Comparison of ENCODE assay signal across 8 cellular contexts in genomic region chr5:173057062-173057924, GRCh38. TPM values are rescaled to one million over a fixed set of nuclear protein-coding genes. Genes with fewer than 3 reads are reported as not detected.
DNase-seq lines count a peak whose midpoint lies in the region; ATAC-seq, FAIRE-seq and TF ChIP-seq lines count a peak whose summit lies in the region.

No MANE protein-coding gene starts in this region.

- dilution Hi-C loops in mammary epithelial cell (cut with HindIII; ENCODE audit: low sequenced_read_pairs) = no loop called here

- H3K4me1 ChIP-seq in mammary epithelial cell (ENCODE audit: insufficient read depth, low read length) (peaks cover 8% of the 10 kb centered on the region), small intestine (ENCODE audit: control insufficient read depth in 2 of 2, insufficient read depth in 1 of 2, low read depth in 1 of 2, low read length in 1 of 2) (no peaks in the 10 kb centered on the region)

- TF ChIP-seq CTCF in AG04450 (IDR thresholded peaks at IDR 0.05; ENCODE audit: low read depth, low read length) = peak; percentile 35
- TF ChIP-seq CTCF in WERI-Rb-1 (IDR thresholded peaks at IDR 0.05; ENCODE audit: low read depth, low read length) = no peak
- TF ChIP-seq CTCF in mammary epithelial cell (conservative IDR thresholded peaks at IDR 0.05 in 1 of 2, IDR thresholded peaks at IDR 0.05 in 1 of 2; ENCODE audit: extremely low read depth in 1 of 2, insufficient read depth in 1 of 2, low read depth in 1 of 2, low read length in 2 of 2) = peak in 1 of 2 donors; percentile 26

- CTCF ChIA-PET in AG04450 (lab: Charles Lee) = interaction anchor here (0.6 to 1.4 kb wide), 11 partner anchors 15 to 341 kb away, joined by 3 to 12 read pairs (median 3); partner anchors contain the start of gene ATP6V0E1
- CTCF ChIA-PET in mammary epithelial cell (lab: Charles Lee; ENCODE audit: low non-redundant PET) = interaction anchor here (0.6 to 0.7 kb wide), 3 partner anchors 17 to 98 kb away, joined by 3 to 11 read pairs (median 9); partner anchors contain the start of gene RPL26L1

- no peak for FAIRE-seq in small intestine (lab: Jason Lieb, UNC)

- H2AFZ ChIP-seq in mammary epithelial cell (ENCODE audit: low read depth, low read length) = peak overlapping the region; percentile 85

- TSS peak; percentile 63 for BruUV-seq in mammary epithelial cell (replicated peaks; lab: Mats Ljungman, UMichigan)

- H3K36me3 ChIP-seq in WERI-Rb-1 = no peaks in the 10 kb centered on the region
- H3K36me3 ChIP-seq in mammary epithelial cell (ENCODE audit: insufficient read depth, low read length) = no peaks in the 10 kb centered on the region
- no peaks in the 10 kb centered on the region for H3K36me3 ChIP-seq in small intestine (ENCODE audit: control insufficient read depth in 2 of 2, insufficient read depth in 2 of 2, low read length in 2 of 2)

- ATAC-seq in GM18907 (IDR thresholded peaks at IDR 0.05; ENCODE audit: unreplicated experiment) (peak; percentile 79), HG03139 (IDR thresholded peaks at IDR 0.05; ENCODE audit: unreplicated experiment) (peak; percentile 80)

- H3K4me3 ChIP-seq in AG04450 (ENCODE audit: low read depth, low read length) (peak overlapping the region; percentile 83), WERI-Rb-1 (ENCODE audit: low read depth, low read length) (peak overlapping the region; percentile 68), mammary epithelial cell (replicated peaks in 1 of 3; ENCODE audit: insufficient read depth in 1 of 3, low read depth in 2 of 3, low read length in 3 of 3) (peak overlapping the region; percentile 72 to 95 (median 86)), small intestine (ENCODE audit: low read depth in 1 of 2, low read length in 2 of 2) (peak overlapping the region; percentile 98 to 99)

- in situ Hi-C loops in mammary epithelial cell (cut with MboI; ENCODE audit: low sequenced_read_pairs in 2 of 2) = no loop called here

- peak overlapping the region; percentile 98 for H3K9ac ChIP-seq in mammary epithelial cell (ENCODE audit: insufficient read depth, low read length)

- WGBS in mammary epithelial cell (ENCODE audit: low coverage, missing lambda C conversion rate) = 2% methylated on average over 8 of the region's 38 CpGs
- 0 to 1% (median 0%) methylated on average over 35 to 38 of the region's 38 CpGs for WGBS in small intestine, 3 donors

- no peaks in the 10 kb centered on the region for H3K9me3 ChIP-seq in AG04450 (ENCODE audit: control insufficient read depth, insufficient read depth, low read length)
- H3K9me3 ChIP-seq in WERI-Rb-1 (ENCODE audit: severe bottlenecking) = no peaks in the 10 kb centered on the region
- H3K9me3 ChIP-seq in mammary epithelial cell (replicated peaks; ENCODE audit: insufficient read depth, low read length) = no peaks in the 10 kb centered on the region
- no peaks in the 10 kb centered on the region for H3K9me3 ChIP-seq in small intestine (ENCODE audit: control insufficient read depth, low read depth)

- intact Hi-C loops in mammary epithelial cell (cut with micrococcal nuclease) = loop anchor here (1.0 to 5.0 kb wide), 4 partner anchors 73 to 344 kb away; partner anchors contain the start of gene BNIP1

- H3K27me3 ChIP-seq in AG04450 (ENCODE audit: control insufficient read depth, insufficient read depth, low read length) (no peaks in the 10 kb centered on the region), WERI-Rb-1 (ENCODE audit: insufficient read depth, low read depth, severe bottlenecking) (no peaks in the 10 kb centered on the region), mammary epithelial cell (ENCODE audit: insufficient read depth, low read length) (no peaks in the 10 kb centered on the region), small intestine (ENCODE audit: control insufficient read depth in 2 of 2, insufficient read depth in 2 of 2, low read length in 2 of 2) (no peaks in the 10 kb centered on the region)

- peak overlapping the region; percentile 99 for H3K4me2 ChIP-seq in mammary epithelial cell (ENCODE audit: insufficient read depth, low read depth, low read length)

- DNase-seq in AG04450 (ENCODE audit: low read depth, low spot score) (peak; percentile 97), NCI-H2196 treated with DMSO at 0.1 percent for 48 hours (lab: John Stamatoyannopoulos, UW; ENCODE audit: unreplicated experiment) (peak; percentile 90), WERI-Rb-1 (peak; percentile 99), mammary epithelial cell (peak; percentile 98), iPS-NIHi11 (ENCODE audit: low spot score) (peak; percentile 95), small intestine (peak; percentile 99)

- H4K20me1 ChIP-seq in mammary epithelial cell (ENCODE audit: insufficient read depth, low read length) = no peaks in the 10 kb centered on the region

- H3K27ac ChIP-seq in AG04450 (ENCODE audit: low read depth, low read length) (peak overlapping the region; percentile 93), WERI-Rb-1 (peak overlapping the region; percentile 72), mammary epithelial cell (ENCODE audit: insufficient read depth, low read depth, low read length) (peak overlapping the region; percentile 92), small intestine (ENCODE audit: low read depth in 1 of 2, low read length in 1 of 2) (peak overlapping the region; percentile 82 to 94)

- POLR2A ChIA-PET in AG04450 (lab: Yijun Ruan, JAX) = interaction anchor here (0.5 to 1.9 kb wide), 9 partner anchors 15 to 856 kb away, joined by 3 to 25 read pairs (median 4); partner anchors contain the start of gene ATP6V0E1

- H3K79me2 ChIP-seq in mammary epithelial cell (ENCODE audit: insufficient read depth, low read length) = peaks cover 21% of the 10 kb centered on the region

RNA-seq across cellular contexts. Expression of gene CREBRF, which starts 1.1 kb away (rescaled TPM):
- 15.6 and 20.4 TPM in 2 replicates for polyA plus RNA-seq in AG04450 (2011; rRNA removed)
- polyA minus RNA-seq in AG04450 (2011; rRNA and poly(A)+ RNA removed) = 34.7 and 37.0 TPM in 2 replicates
- 10 to 100 TPM in 1 of 2 donors, 1 to 10 TPM in 1; 8.0 to 17.2 TPM for total RNA-seq in mammary epithelial cell
- polyA plus RNA-seq in mammary epithelial cell = 1.6 TPM
- 17.0 TPM for polyA minus RNA-seq in mammary epithelial cell
- 1 to 10 TPM; 3.8 to 6.5 (median 5.7) TPM for polyA plus RNA-seq in small intestine

Comparison
In these comparisons a context has a peak if more than half of its experiments do, and no peak if none do; other contexts are left out.
1. Peak in every context shown above with its lines: DNase-seq, ATAC-seq, H3K4me3 ChIP-seq and H3K27ac ChIP-seq.